ENCODE assay signal across 2 cellular contexts in genomic region chr1:43974443-43975248, GRCh38.
TF ChIP-seq lines count a peak whose summit lies in the region.

ATP6V0B (plus strand) TSS chr1:43974960; CDS start chr1:43975041, 81 bp downstream.

TF ChIP-seq in IMR-90, 13 proteins besides CTCF, POLR2A, EP300 and RAD21:
- TF ChIP-seq NFE2L2 (IDR thresholded peaks at IDR 0.05; ENCODE audit: low read depth, low read length) (no peak), MAFK (IDR thresholded peaks at IDR 0.05; ENCODE audit: low read depth, low read length) (no peak), USF2 (IDR thresholded peaks at IDR 0.05; ENCODE audit: low read depth, low read length) (peak; percentile 100), MAZ (IDR thresholded peaks at IDR 0.05; ENCODE audit: borderline replicate concordance, low read depth, low read length) (peak; percentile 19; the same call in 1 of the 2 replicates), SMC3 (IDR thresholded peaks at IDR 0.05; ENCODE audit: low read depth, low read length) (no peak), CHD1 (IDR thresholded peaks at IDR 0.05; ENCODE audit: low read depth, low read length) (no peak), FOS (IDR thresholded peaks at IDR 0.05; ENCODE audit: low read depth, low read length) (peak; percentile 96), BHLHE40 (IDR thresholded peaks at IDR 0.05; ENCODE audit: low read depth, low read length) (peak; percentile 44; the same call in 1 of the 2 replicates), MXI1 (IDR thresholded peaks at IDR 0.05; ENCODE audit: borderline replicate concordance, low read depth, low read length) (peak; percentile 65; the same call in 1 of the 2 replicates), RFX5 (IDR thresholded peaks at IDR 0.05; ENCODE audit: low read depth, low read length) (no peak), RCOR1 (IDR thresholded peaks at IDR 0.05; ENCODE audit: insufficient replicate concordance, low read length) (no peak), ELK1 (IDR thresholded peaks at IDR 0.05; ENCODE audit: borderline replicate concordance, low read depth, low read length) (no peak), CEBPB (IDR thresholded peaks at IDR 0.05; ENCODE audit: low read depth, low read length) (no peak)

TF ChIP-seq in endothelial cell of umbilical vein, 7 proteins besides CTCF, POLR2A, EP300 and RAD21:
- TF ChIP-seq MAX (IDR thresholded peaks at IDR 0.05; ENCODE audit: insufficient read depth, insufficient read length) (peak; percentile 99), GATA2 (IDR thresholded peaks at IDR 0.05; ENCODE audit: insufficient read depth, insufficient read length, low read depth, low read length) (no peak), POLR2AphosphoS5 (IDR thresholded peaks at IDR 0.05; ENCODE audit: insufficient read depth, low read depth, low read length) (peak; percentile 90)
